Comparison of ENCODE assay signal across 33 cellular contexts in genomic region chr12:124099661-124100060, GRCh38.
"Had no signal": no experiment of that assay in that cellular context is flagged by ENCODE, and none has a peak within 500 bp of the region (broad histone marks: within the 10 kb centered on the region; RNA-seq: fewer than 3 reads in every experiment).

No MANE protein-coding gene starts in this region.

- DNase-seq: activated CD4-positive, alpha-beta memory T cell treated with anti-CD3 and anti-CD28 coated beads for 36 hours; activated CD4-positive, alpha-beta T cell treated with anti-CD3 and anti-CD28 coated beads for 48 hours; activated CD8-positive, alpha-beta memory T cell treated with anti-CD3 and anti-CD28 coated beads, Interleukin-2, amount 50 U/mL, for 4 hours; activated gamma-delta T cell treated with Interleukin-2 at 50 U/mL for 16 hours; activated naive CD4-positive, alpha-beta T cell treated with anti-CD3 and anti-CD28 coated beads, Interleukin-2, amount 50 U/mL, for 16 hours; activated T-cell treated with anti-CD3 and anti-CD28 coated beads, Interleukin-2, amount 50 U/mL, for 1 hour; amniotic stem cell; colonic mucosa; effector memory CD4-positive, alpha-beta T cell; glutamatergic neuron; lower lobe of right lung; mesendoderm; mucosa of descending colon; SHP77 treated with DMSO at 0.1 percent for 48 hours; sigmoid colon; small intestine; stimulated activated CD4-positive, alpha-beta T cell treated with anti-CD3 and anti-CD28 coated beads, Interleukin-4, amount 100 ng/mL, for 24 hours; stimulated activated CD8-positive, alpha-beta memory T cell treated with anti-CD3 and anti-CD28 coated beads, Interleukin-4, amount 100 ng/mL, for 48 hours; stimulated activated naive B cell treated with anti-CD40 and anti-IgM and Interleukin-4, amounts not matched to agents 10 μg/mL and 1 μg/mL and 100 μg/mL, for 72 hours; T-helper 9 cell; testis; upper lobe of left lung; WERI-Rb-1 had no signal

- H3K4me1 Mint-ChIP-seq: central memory CD8-positive, alpha-beta T cell; stimulated activated naive B cell treated with anti-CD40 and anti-IgM and Interleukin-4, amounts not matched to agents 10 μg/mL and 1 μg/mL and 100 μg/mL, for 72 hours had no signal

- H3K9me3 Mint-ChIP-seq: activated CD4-positive, alpha-beta memory T cell treated with anti-CD3 and anti-CD28 coated beads for 36 hours; activated T-helper 1 cell treated with anti-CD3 and anti-CD28 coated beads, Interleukin-12 subunit alpha, Interleukin-12 subunit beta, Interleukin-2, Interleukin-4 antibody, amounts not matched to agents 30 ng/mL and 10 ng/mL and 1 ng/mL, durations not matched to agents 14 hours and 24 hours and 36 hours; central memory CD8-positive, alpha-beta T cell had no signal

- H3K27ac ChIP-seq: colonic mucosa, lower lobe of right lung, sigmoid colon, SK-N-MC, upper lobe of left lung, WERI-Rb-1 had no signal

- FAIRE-seq: frontal cortex, keratinocyte, small intestine, TTC549 had no signal

- H3K4me3 ChIP-seq: colonic mucosa, hepatocyte, lower lobe of right lung, mucosa of descending colon, sigmoid colon, SK-N-MC, testis, upper lobe of left lung had no signal

- H3K4me3 Mint-ChIP-seq: activated CD4-positive, alpha-beta memory T cell treated with anti-CD3 and anti-CD28 coated beads for 36 hours; activated T-helper 1 cell treated with anti-CD3 and anti-CD28 coated beads, Interleukin-12 subunit alpha, Interleukin-12 subunit beta, Interleukin-2, Interleukin-4 antibody, amounts not matched to agents 30 ng/mL and 10 ng/mL and 1 ng/mL, durations not matched to agents 14 hours and 24 hours and 36 hours; central memory CD8-positive, alpha-beta T cell; stimulated activated naive B cell treated with anti-CD40 and anti-IgM and Interleukin-4, amounts not matched to agents 10 μg/mL and 1 μg/mL and 100 μg/mL, for 72 hours had no signal

- H3K36me3 ChIP-seq: colonic mucosa, lower lobe of right lung, sigmoid colon, upper lobe of left lung, WERI-Rb-1 had no signal

- ATAC-seq: activated CD4-positive, CD25-positive, alpha-beta regulatory T cell treated with anti-CD3 and anti-CD28 coated beads, Interleukin-2, amount 50 U/mL, for 24 hours; left lobe of liver; lower lobe of right lung; mucosa of descending colon; stimulated activated naive B cell treated with anti-CD40 and anti-IgM and Interleukin-4, amounts not matched to agents 10 μg/mL and 1 μg/mL and 100 μg/mL, for 72 hours had no signal

- H3K27ac Mint-ChIP-seq: activated CD4-positive, alpha-beta memory T cell treated with anti-CD3 and anti-CD28 coated beads for 36 hours; activated T-helper 1 cell treated with anti-CD3 and anti-CD28 coated beads, Interleukin-12 subunit alpha, Interleukin-12 subunit beta, Interleukin-2, Interleukin-4 antibody, amounts not matched to agents 30 ng/mL and 10 ng/mL and 1 ng/mL, durations not matched to agents 14 hours and 24 hours and 36 hours; progenitor cell of endocrine pancreas; stimulated activated naive B cell treated with anti-CD40 and anti-IgM and Interleukin-4, amounts not matched to agents 10 μg/mL and 1 μg/mL and 100 μg/mL, for 72 hours had no signal

- H3K9me3 ChIP-seq: colonic mucosa, lower lobe of right lung, mucosa of descending colon, sigmoid colon, testis, upper lobe of left lung had no signal

- H3K36me3 Mint-ChIP-seq: activated CD4-positive, alpha-beta memory T cell treated with anti-CD3 and anti-CD28 coated beads for 36 hours; stimulated activated naive B cell treated with anti-CD40 and anti-IgM and Interleukin-4, amounts not matched to agents 10 μg/mL and 1 μg/mL and 100 μg/mL, for 72 hours had no signal

- H3K4me1 ChIP-seq: colonic mucosa, lower lobe of right lung, upper lobe of left lung had no signal
